In genomic region chr20:5126512-5127203, GRCh38 we compare ENCODE assay signal across 1 cellular context.
TF ChIP-seq lines count a peak whose summit lies in the region.

TSS of gene CDS2 (plus strand) at chr20:5127008. CDS start at chr20:5127093, 85 bp downstream.

TF ChIP-seq in HepG2, 621 proteins besides CTCF, POLR2A, EP300 and RAD21 (continued from another document and continues in another):
- peak in 1 of 2 experiments; percentile 47; a peak in 1 of 4 replicates for TF ChIP-seq REST (IDR thresholded peaks at IDR 0.05; ENCODE audit: borderline replicate concordance in 1 of 2, low read depth in 1 of 2, low read length in 2 of 2)
- 0 out of 2 replicates have a peak, but pooled peaks have one; percentile 2 for TF ChIP-seq ZNF225 (CRISPR knock-in tag; IDR thresholded peaks at IDR 0.05)
- TF ChIP-seq FLYWCH1 (CRISPR knock-in tag; IDR thresholded peaks at IDR 0.05): no peak
- TF ChIP-seq ZNF282 (IDR thresholded peaks at IDR 0.05; ENCODE audit: partially characterized antibody): no peak
- TF ChIP-seq, protein P1, sequence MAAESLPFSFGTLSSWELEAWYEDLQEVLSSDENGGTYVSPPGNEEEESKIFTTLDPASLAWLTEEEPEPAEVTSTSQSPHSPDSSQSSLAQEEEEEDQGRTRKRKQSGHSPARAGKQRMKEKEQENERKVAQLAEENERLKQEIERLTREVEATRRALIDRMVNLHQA (CRISPR knock-in tag; IDR thresholded peaks at IDR 0.05): no peak; the same call in 1 of the 2 replicates
- TF ChIP-seq ZNF354B (CRISPR knock-in tag; IDR thresholded peaks at IDR 0.05): peak; percentile 81; the same call in 1 of the 2 replicates
- TF ChIP-seq, protein P2, sequence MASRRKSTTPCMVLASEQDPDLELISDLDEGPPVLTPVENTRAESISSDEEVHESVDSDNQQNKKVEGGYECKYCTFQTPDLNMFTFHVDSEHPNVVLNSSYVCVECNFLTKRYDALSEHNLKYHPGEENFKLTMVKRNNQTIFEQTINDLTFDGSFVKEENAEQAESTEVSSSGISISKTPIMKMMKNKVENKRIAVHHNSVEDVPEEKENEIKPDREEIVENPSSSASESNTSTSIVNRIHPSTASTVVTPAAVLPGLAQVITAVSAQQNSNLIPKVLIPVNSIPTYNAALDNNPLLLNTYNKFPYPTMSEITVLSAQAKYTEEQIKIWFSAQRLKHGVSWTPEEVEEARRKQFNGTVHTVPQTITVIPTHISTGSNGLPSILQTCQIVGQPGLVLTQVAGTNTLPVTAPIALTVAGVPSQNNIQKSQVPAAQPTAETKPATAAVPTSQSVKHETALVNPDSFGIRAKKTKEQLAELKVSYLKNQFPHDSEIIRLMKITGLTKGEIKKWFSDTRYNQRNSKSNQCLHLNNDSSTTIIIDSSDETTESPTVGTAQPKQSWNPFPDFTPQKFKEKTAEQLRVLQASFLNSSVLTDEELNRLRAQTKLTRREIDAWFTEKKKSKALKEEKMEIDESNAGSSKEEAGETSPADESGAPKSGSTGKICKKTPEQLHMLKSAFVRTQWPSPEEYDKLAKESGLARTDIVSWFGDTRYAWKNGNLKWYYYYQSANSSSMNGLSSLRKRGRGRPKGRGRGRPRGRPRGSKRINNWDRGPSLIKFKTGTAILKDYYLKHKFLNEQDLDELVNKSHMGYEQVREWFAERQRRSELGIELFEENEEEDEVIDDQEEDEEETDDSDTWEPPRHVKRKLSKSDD (CRISPR knock-in tag; IDR thresholded peaks at IDR 0.05; ENCODE audit: low read depth): peak; percentile 86
- TF ChIP-seq STAG1 (CRISPR knock-in tag; IDR thresholded peaks at IDR 0.05): peak; percentile 90
- TF ChIP-seq, protein P3, sequence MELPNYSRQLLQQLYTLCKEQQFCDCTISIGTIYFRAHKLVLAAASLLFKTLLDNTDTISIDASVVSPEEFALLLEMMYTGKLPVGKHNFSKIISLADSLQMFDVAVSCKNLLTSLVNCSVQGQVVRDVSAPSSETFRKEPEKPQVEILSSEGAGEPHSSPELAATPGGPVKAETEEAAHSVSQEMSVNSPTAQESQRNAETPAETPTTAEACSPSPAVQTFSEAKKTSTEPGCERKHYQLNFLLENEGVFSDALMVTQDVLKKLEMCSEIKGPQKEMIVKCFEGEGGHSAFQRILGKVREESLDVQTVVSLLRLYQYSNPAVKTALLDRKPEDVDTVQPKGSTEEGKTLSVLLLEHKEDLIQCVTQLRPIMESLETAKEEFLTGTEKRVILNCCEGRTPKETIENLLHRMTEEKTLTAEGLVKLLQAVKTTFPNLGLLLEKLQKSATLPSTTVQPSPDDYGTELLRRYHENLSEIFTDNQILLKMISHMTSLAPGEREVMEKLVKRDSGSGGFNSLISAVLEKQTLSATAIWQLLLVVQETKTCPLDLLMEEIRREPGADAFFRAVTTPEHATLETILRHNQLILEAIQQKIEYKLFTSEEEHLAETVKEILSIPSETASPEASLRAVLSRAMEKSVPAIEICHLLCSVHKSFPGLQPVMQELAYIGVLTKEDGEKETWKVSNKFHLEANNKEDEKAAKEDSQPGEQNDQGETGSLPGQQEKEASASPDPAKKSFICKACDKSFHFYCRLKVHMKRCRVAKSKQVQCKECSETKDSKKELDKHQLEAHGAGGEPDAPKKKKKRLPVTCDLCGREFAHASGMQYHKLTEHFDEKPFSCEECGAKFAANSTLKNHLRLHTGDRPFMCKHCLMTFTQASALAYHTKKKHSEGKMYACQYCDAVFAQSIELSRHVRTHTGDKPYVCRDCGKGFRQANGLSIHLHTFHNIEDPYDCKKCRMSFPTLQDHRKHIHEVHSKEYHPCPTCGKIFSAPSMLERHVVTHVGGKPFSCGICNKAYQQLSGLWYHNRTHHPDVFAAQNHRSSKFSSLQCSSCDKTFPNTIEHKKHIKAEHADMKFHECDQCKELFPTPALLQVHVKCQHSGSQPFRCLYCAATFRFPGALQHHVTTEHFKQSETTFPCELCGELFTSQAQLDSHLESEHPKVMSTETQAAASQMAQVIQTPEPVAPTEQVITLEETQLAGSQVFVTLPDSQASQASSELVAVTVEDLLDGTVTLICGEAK (IDR thresholded peaks at IDR 0.05): no peak
- TF ChIP-seq, protein P3 (CRISPR knock-in tag; IDR thresholded peaks at IDR 0.05): no peak; the same call in 1 of the 2 replicates
- TF ChIP-seq MXI1 (IDR thresholded peaks at IDR 0.05; ENCODE audit: borderline replicate concordance, low read depth, low read length): peak; percentile 81; the same call in 2 of the 3 replicates
- peak; percentile 8; the same call in 1 of the 2 replicates for TF ChIP-seq ZBTB21 (CRISPR knock-in tag; IDR thresholded peaks at IDR 0.05)
- no peak for TF ChIP-seq ZNF780A (CRISPR knock-in tag; IDR thresholded peaks at IDR 0.05)
- peak; percentile 68 for TF ChIP-seq NFAT5 (CRISPR knock-in tag; IDR thresholded peaks at IDR 0.05)
- TF ChIP-seq ZBTB10 (CRISPR knock-in tag; IDR thresholded peaks at IDR 0.05; ENCODE audit: borderline replicate concordance): 0 out of 2 replicates have a peak, but pooled peaks have one; percentile 11
- peak; percentile 88; the same call in 1 of the 2 replicates for TF ChIP-seq SRY (CRISPR knock-in tag; IDR thresholded peaks at IDR 0.05)
- TF ChIP-seq ZIK1 (CRISPR knock-in tag; IDR thresholded peaks at IDR 0.05; ENCODE audit: borderline replicate concordance, low read depth): peak; percentile 92
- no peak for TF ChIP-seq ZNF652 (CRISPR knock-in tag; IDR thresholded peaks at IDR 0.05; ENCODE audit: borderline replicate concordance, low read depth)
- peak; percentile 73 for TF ChIP-seq BCL6 (CRISPR knock-in tag; IDR thresholded peaks at IDR 0.05)
- peak; percentile 95 for TF ChIP-seq JARID2 (CRISPR knock-in tag; IDR thresholded peaks at IDR 0.05; ENCODE audit: insufficient replicate concordance)
- TF ChIP-seq, protein P4, sequence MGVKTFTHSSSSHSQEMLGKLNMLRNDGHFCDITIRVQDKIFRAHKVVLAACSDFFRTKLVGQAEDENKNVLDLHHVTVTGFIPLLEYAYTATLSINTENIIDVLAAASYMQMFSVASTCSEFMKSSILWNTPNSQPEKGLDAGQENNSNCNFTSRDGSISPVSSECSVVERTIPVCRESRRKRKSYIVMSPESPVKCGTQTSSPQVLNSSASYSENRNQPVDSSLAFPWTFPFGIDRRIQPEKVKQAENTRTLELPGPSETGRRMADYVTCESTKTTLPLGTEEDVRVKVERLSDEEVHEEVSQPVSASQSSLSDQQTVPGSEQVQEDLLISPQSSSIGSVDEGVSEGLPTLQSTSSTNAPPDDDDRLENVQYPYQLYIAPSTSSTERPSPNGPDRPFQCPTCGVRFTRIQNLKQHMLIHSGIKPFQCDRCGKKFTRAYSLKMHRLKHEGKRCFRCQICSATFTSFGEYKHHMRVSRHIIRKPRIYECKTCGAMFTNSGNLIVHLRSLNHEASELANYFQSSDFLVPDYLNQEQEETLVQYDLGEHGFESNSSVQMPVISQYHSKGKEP (CRISPR knock-in tag; IDR thresholded peaks at IDR 0.05): no peak; the same call in 1 of the 2 replicates
- TF ChIP-seq E2F5 (CRISPR knock-in tag; conservative IDR thresholded peaks at IDR 0.05): peak; percentile 94
- peak; percentile 98 for TF ChIP-seq POGZ (CRISPR knock-in tag; IDR thresholded peaks at IDR 0.05)
